In genomic region chr4:3830774-3831528, GRCh38 we compare ENCODE assay signal across 1 cellular context.
TF ChIP-seq lines count a peak whose summit lies in the region.

No MANE protein-coding gene starts in this region.

TF ChIP-seq in HepG2, 621 proteins besides CTCF, POLR2A, EP300 and RAD21 (continued from another document and continues in another):
- TF ChIP-seq, protein P1, sequence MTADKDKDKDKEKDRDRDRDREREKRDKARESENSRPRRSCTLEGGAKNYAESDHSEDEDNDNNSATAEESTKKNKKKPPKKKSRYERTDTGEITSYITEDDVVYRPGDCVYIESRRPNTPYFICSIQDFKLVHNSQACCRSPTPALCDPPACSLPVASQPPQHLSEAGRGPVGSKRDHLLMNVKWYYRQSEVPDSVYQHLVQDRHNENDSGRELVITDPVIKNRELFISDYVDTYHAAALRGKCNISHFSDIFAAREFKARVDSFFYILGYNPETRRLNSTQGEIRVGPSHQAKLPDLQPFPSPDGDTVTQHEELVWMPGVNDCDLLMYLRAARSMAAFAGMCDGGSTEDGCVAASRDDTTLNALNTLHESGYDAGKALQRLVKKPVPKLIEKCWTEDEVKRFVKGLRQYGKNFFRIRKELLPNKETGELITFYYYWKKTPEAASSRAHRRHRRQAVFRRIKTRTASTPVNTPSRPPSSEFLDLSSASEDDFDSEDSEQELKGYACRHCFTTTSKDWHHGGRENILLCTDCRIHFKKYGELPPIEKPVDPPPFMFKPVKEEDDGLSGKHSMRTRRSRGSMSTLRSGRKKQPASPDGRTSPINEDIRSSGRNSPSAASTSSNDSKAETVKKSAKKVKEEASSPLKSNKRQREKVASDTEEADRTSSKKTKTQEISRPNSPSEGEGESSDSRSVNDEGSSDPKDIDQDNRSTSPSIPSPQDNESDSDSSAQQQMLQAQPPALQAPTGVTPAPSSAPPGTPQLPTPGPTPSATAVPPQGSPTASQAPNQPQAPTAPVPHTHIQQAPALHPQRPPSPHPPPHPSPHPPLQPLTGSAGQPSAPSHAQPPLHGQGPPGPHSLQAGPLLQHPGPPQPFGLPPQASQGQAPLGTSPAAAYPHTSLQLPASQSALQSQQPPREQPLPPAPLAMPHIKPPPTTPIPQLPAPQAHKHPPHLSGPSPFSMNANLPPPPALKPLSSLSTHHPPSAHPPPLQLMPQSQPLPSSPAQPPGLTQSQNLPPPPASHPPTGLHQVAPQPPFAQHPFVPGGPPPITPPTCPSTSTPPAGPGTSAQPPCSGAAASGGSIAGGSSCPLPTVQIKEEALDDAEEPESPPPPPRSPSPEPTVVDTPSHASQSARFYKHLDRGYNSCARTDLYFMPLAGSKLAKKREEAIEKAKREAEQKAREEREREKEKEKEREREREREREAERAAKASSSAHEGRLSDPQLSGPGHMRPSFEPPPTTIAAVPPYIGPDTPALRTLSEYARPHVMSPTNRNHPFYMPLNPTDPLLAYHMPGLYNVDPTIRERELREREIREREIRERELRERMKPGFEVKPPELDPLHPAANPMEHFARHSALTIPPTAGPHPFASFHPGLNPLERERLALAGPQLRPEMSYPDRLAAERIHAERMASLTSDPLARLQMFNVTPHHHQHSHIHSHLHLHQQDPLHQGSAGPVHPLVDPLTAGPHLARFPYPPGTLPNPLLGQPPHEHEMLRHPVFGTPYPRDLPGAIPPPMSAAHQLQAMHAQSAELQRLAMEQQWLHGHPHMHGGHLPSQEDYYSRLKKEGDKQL (CRISPR knock-in tag; IDR thresholded peaks at IDR 0.05; ENCODE audit: low read depth): peak; percentile 53; the same call in 1 of the 2 replicates
- TF ChIP-seq MED1 (CRISPR knock-in tag; IDR thresholded peaks at IDR 0.05) (peak; percentile 97), TRIM24 (CRISPR knock-in tag; IDR thresholded peaks at IDR 0.05) (peak; percentile 81; the same call in 1 of the 2 replicates), RARA (CRISPR knock-in tag; IDR thresholded peaks at IDR 0.05) (peak; percentile 92), MYC (CRISPR knock-in tag; IDR thresholded peaks at IDR 0.05; ENCODE audit: borderline replicate concordance) (peak; percentile 88), ZBTB38 (CRISPR knock-in tag; IDR thresholded peaks at IDR 0.05) (peak; percentile 97), ZBTB44 (CRISPR knock-in tag; IDR thresholded peaks at IDR 0.05) (no peak), AFF4 (CRISPR knock-in tag; IDR thresholded peaks at IDR 0.05) (no peak; the same call in 1 of the 2 replicates), ARNT (IDR thresholded peaks at IDR 0.05) (no peak), ZNF616 (CRISPR knock-in tag; IDR thresholded peaks at IDR 0.05; ENCODE audit: low read depth) (no peak), DZIP1 (CRISPR knock-in tag; IDR thresholded peaks at IDR 0.05) (peak; percentile 24; the same call in 1 of the 2 replicates), ZNF232 (CRISPR knock-in tag; IDR thresholded peaks at IDR 0.05; ENCODE audit: borderline replicate concordance) (no peak), MIER2 (CRISPR knock-in tag; IDR thresholded peaks at IDR 0.05) (peak; percentile 81), ZMYM4 (CRISPR knock-in tag; IDR thresholded peaks at IDR 0.05) (peak; percentile 69; the same call in 1 of the 2 replicates), ZNF441 (CRISPR knock-in tag; IDR thresholded peaks at IDR 0.05; ENCODE audit: borderline replicate concordance) (peak; percentile 16; the same call in 1 of the 2 replicates), ZNF792 (CRISPR knock-in tag; IDR thresholded peaks at IDR 0.05) (peak; percentile 34; the same call in 1 of the 2 replicates), ZNF788 (CRISPR knock-in tag; IDR thresholded peaks at IDR 0.05; ENCODE audit: borderline replicate concordance) (peak; percentile 92; the same call in 1 of the 2 replicates), MEIS1 (CRISPR knock-in tag; IDR thresholded peaks at IDR 0.05; ENCODE audit: borderline replicate concordance) (peak; percentile 95), THAP11 (CRISPR knock-in tag; IDR thresholded peaks at IDR 0.05) (peak; percentile 76), ZNF230 (CRISPR knock-in tag; IDR thresholded peaks at IDR 0.05) (0 out of 2 replicates have a peak, but pooled peaks have one; percentile 52), DNMT1 (CRISPR knock-in tag; IDR thresholded peaks at IDR 0.05) (peak; percentile 95; the same call in 1 of the 2 replicates)
- TF ChIP-seq, protein P2, sequence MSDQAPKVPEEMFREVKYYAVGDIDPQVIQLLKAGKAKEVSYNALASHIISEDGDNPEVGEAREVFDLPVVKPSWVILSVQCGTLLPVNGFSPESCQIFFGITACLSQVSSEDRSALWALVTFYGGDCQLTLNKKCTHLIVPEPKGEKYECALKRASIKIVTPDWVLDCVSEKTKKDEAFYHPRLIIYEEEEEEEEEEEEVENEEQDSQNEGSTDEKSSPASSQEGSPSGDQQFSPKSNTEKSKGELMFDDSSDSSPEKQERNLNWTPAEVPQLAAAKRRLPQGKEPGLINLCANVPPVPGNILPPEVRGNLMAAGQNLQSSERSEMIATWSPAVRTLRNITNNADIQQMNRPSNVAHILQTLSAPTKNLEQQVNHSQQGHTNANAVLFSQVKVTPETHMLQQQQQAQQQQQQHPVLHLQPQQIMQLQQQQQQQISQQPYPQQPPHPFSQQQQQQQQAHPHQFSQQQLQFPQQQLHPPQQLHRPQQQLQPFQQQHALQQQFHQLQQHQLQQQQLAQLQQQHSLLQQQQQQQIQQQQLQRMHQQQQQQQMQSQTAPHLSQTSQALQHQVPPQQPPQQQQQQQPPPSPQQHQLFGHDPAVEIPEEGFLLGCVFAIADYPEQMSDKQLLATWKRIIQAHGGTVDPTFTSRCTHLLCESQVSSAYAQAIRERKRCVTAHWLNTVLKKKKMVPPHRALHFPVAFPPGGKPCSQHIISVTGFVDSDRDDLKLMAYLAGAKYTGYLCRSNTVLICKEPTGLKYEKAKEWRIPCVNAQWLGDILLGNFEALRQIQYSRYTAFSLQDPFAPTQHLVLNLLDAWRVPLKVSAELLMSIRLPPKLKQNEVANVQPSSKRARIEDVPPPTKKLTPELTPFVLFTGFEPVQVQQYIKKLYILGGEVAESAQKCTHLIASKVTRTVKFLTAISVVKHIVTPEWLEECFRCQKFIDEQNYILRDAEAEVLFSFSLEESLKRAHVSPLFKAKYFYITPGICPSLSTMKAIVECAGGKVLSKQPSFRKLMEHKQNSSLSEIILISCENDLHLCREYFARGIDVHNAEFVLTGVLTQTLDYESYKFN (CRISPR knock-in tag; conservative IDR thresholded peaks at IDR 0.05): peak; percentile 95
- TF ChIP-seq, protein P3, sequence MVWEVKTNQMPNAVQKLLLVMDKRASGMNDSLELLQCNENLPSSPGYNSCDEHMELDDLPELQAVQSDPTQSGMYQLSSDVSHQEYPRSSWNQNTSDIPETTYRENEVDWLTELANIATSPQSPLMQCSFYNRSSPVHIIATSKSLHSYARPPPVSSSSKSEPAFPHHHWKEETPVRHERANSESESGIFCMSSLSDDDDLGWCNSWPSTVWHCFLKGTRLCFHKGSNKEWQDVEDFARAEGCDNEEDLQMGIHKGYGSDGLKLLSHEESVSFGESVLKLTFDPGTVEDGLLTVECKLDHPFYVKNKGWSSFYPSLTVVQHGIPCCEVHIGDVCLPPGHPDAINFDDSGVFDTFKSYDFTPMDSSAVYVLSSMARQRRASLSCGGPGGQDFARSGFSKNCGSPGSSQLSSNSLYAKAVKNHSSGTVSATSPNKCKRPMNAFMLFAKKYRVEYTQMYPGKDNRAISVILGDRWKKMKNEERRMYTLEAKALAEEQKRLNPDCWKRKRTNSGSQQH (CRISPR knock-in tag; IDR thresholded peaks at IDR 0.05; ENCODE audit: low read depth): peak; percentile 93; the same call in 1 of the 2 replicates
- TF ChIP-seq, protein P4, sequence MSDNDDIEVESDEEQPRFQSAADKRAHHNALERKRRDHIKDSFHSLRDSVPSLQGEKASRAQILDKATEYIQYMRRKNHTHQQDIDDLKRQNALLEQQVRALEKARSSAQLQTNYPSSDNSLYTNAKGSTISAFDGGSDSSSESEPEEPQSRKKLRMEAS (IDR thresholded peaks at IDR 0.05): no peak
